In the genomic region with DNA sequence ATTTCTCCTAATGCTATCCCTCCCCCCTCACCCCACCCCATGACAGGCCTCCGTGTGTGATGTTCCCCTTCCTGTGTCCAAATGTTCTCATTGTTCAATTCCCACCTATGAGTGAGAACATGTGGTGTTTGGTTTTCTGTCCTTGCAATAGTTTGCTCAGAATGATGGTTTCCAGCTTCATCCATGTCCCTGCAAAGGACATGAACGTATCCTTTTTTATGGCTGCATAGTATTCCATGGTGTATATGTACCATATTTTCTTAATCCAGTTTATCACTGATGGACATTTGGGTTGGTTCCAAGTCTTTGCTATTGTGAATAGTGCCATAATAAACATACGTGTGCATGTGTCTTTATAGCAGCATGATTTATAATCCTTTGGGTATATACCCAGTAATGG, we compare ENCODE assay signal across 8 cellular contexts. TPM values are rescaled to one million over a fixed set of nuclear protein-coding genes. Genes with fewer than 3 reads are reported as not detected.
DNase-seq lines count a peak whose midpoint lies in the region; ATAC-seq, FAIRE-seq and TF ChIP-seq lines count a peak whose summit lies in the region.
"Not testable (repeated sequence)": the region's sequence is repeated elsewhere in the genome, so short reads cannot be mapped to it uniquely, and the experiment has no call there.
"Had no signal": no experiment of that assay in that cellular context is flagged by ENCODE, and none has a peak within 500 bp of the region (broad histone marks: within the 10 kb centered on the region; RNA-seq: fewer than 3 reads in every experiment).

No MANE protein-coding gene starts in this region.

- H3K9ac ChIP-seq in K562 (ENCODE audit: insufficient read depth in 1 of 2, low read depth in 2 of 2, low read length in 2 of 2): not testable (repeated sequence)

- 13% methylated on average over 2 of the region's 3 CpGs for WGBS in K562 (ENCODE audit: insufficient coverage, low coverage, missing lambda C conversion rate)

- H3K27me3 ChIP-seq in K562 (ENCODE audit: control insufficient read depth in 2 of 2, insufficient read depth in 2 of 2, low read length in 2 of 2): not testable (repeated sequence)

- H3K4me2 ChIP-seq in K562 (ENCODE audit: insufficient read depth, low read length): not testable (repeated sequence)

- intact Hi-C loops in K562 (cut with micrococcal nuclease): not testable (repeated sequence)

- H4K20me1 ChIP-seq in K562 (replicated peaks; ENCODE audit: control insufficient read depth, insufficient read depth, low read length): not testable (repeated sequence)

- not testable (repeated sequence) for TF ChIP-seq POLR2A in K562 (conservative IDR thresholded peaks at IDR 0.05)

- ATAC-seq in K562: not testable (repeated sequence)

- not testable (repeated sequence) for TF ChIP-seq EP300 in K562 (IDR thresholded peaks at IDR 0.05; ENCODE audit: low read length)

- not testable (repeated sequence) for H3K36me3 ChIP-seq in HEK293 (ENCODE audit: control insufficient read depth in 2 of 2, insufficient read depth in 1 of 2, low read length in 2 of 2); K562 (ENCODE audit: control insufficient read depth, insufficient read depth, low read length)

- H3K4me1 ChIP-seq in HEK293 (ENCODE audit: control insufficient read depth, insufficient read depth, low read length); K562 (replicated peaks in 1 of 2; ENCODE audit: control insufficient read depth in 2 of 2, insufficient read depth in 2 of 2, low read length in 2 of 2): not testable (repeated sequence)

- TF ChIP-seq CTCF in HEK293 (tag by site-specific recombination; IDR thresholded peaks at IDR 0.05); K562 (IDR thresholded peaks at IDR 0.05 in 2 of 3, conservative IDR thresholded peaks at IDR 0.05 in 1 of 3; ENCODE audit: insufficient read depth in 2 of 3, low read depth in 1 of 3, low read length in 3 of 3): not testable (repeated sequence)

- not testable (repeated sequence) for H3K27ac ChIP-seq in HEK293 (ENCODE audit: extremely low read depth, low read depth, low read length); K562 (ENCODE audit: extremely low read depth, low read depth, low read length)

- H3K9me3 ChIP-seq in HEK293 (ENCODE audit: control insufficient read depth, insufficient read depth, low read depth, low read length); K562 (replicated peaks; ENCODE audit: control insufficient read depth, insufficient read depth, low read depth, low read length): not testable (repeated sequence)

- H2AFZ ChIP-seq in K562 (ENCODE audit: low read depth, low read length): not testable (repeated sequence)

- in situ Hi-C loops in K562 (cut with MboI): not testable (repeated sequence)

- not testable (repeated sequence) for BruUV-seq in K562 (replicated peaks; lab: Mats Ljungman, UMichigan)

- H3K9me1 ChIP-seq in K562 (ENCODE audit: control insufficient read depth, insufficient read depth, low read length): not testable (repeated sequence)

- not testable (repeated sequence) for H3K4me3 ChIP-seq in HEK293 (ENCODE audit: low read depth, low read length); K562

- not testable (repeated sequence) for H3K79me2 ChIP-seq in K562 (ENCODE audit: control insufficient read depth, insufficient read depth, low read length)

- FAIRE-seq in K562 (lab: Jason Lieb, UNC): not testable (repeated sequence)

- POLR2A ChIA-PET in HEK293 (lab: Yijun Ruan, JAX): not testable (repeated sequence)
- POLR2A ChIA-PET in K562 (lab: Yijun Ruan, JAX): interaction anchor here (0.7 kb wide), 1 partner anchor 10 kb away, joined by 3 read pairs; no protein-coding TSS in a partner anchor

- not testable (repeated sequence) for TF ChIP-seq RAD21 in K562 (CRISPR knock-in tag; conservative IDR thresholded peaks at IDR 0.05 in 1 of 2, IDR thresholded peaks at IDR 0.05 in 1 of 2)

- CTCF ChIA-PET in HEK293 (lab: Yijun Ruan, JAX); K562 (lab: Yijun Ruan, JAX; ENCODE audit: low intra/inter-chr PET ratio): not testable (repeated sequence)

- not testable (repeated sequence) for DNase-seq in K562 (ENCODE audit: extremely low read depth in 1 of 4, low spot score in 3 of 4)

TF ChIP-seq in HEK293, 187 proteins besides CTCF, POLR2A, EP300 and RAD21:
- peak; percentile 79 for TF ChIP-seq ZNF146 (tag by site-specific recombination; IDR thresholded peaks at IDR 0.05)
TF ChIP-seq in HEK293: peak in this region for 1; not testable (repeated sequence) for 186.

TF ChIP-seq in K562, 482 proteins besides CTCF, POLR2A, EP300 and RAD21:
- TF ChIP-seq KDM1A (IDR thresholded peaks at IDR 0.05): peak in 1 of 2 experiments; percentile 43; a peak in 2 of 4 replicates
- peak; percentile 88 for TF ChIP-seq ZNF146 (CRISPR knock-in tag; IDR thresholded peaks at IDR 0.05; ENCODE audit: unreplicated experiment)

RNA-seq across cellular contexts. Expression of a gene that starts 39.2 kb away (rescaled TPM):
- 62.6 and 66.9 TPM in 2 replicates for total RNA-seq in K562 (2011; cell fraction: chromatin; rRNA removed; ENCODE audit: low replicate concordance)
- total RNA-seq in K562 (2011; cell fraction: nucleolus; rRNA removed): 68.4 and 75.0 TPM in 2 replicates
- 78.3 and 90.2 TPM in 2 replicates for total RNA-seq in K562 (2011; cell fraction: nucleoplasm; rRNA removed)
- total RNA-seq in K562 (2014; rRNA removed): 63.5 and 79.5 TPM in 2 replicates
- total RNA-seq in K562 (2014; rRNA removed; fragmentation: Illumina TruSeq; extraction: Trizol): 105 and 109 TPM in 2 replicates
- 206 and 220 TPM in 2 replicates for total RNA-seq in K562 (2015; rRNA removed; fragmentation: Illumina TruSeq; extraction: Trizol)
- 68.2 and 79.5 TPM in 2 replicates for total RNA-seq in K562 (2021)
- 144 and 443 TPM in 2 replicates for polyA plus RNA-seq in K562 (2011; rRNA removed)
- 92.6 and 440 TPM in 2 replicates for polyA plus RNA-seq in K562 (2011; cell fraction: cytosol; rRNA removed)
- polyA plus RNA-seq in K562 (2011; cell fraction: nucleus; rRNA removed): 106 and 451 TPM in 2 replicates
- polyA plus RNA-seq in K562 (2012): 148 and 187 TPM in 2 replicates
- polyA plus RNA-seq in K562 (2014; fragmentation: Illumina TruSeq; extraction: Trizol): 121 and 131 TPM in 2 replicates
- 100 to 1,000 TPM; 161 to 172 TPM for polyA plus RNA-seq in K562 (2014; fragmentation: Nextera tagmentation; extraction: Ambion mirVana)
- 106 and 112 TPM in 2 replicates for polyA plus RNA-seq in K562 (2014; rRNA removed)
- polyA minus RNA-seq in K562 (2011; rRNA and poly(A)+ RNA removed): 164 and 437 TPM in 2 replicates
- 36.6 and 74.4 TPM in 2 replicates for polyA minus RNA-seq in K562 (2011; cell fraction: cytosol; rRNA and poly(A)+ RNA removed)
- polyA minus RNA-seq in K562 (2011; cell fraction: nucleus; rRNA and poly(A)+ RNA removed): 21.5 and 140 TPM in 2 replicates
- total RNA-seq: A172, Caco-2, Calu3 had no signal
- polyA plus RNA-seq: A549, AG04450, BJ had no signal
